ENCODE assay signal across 1 cellular context in genomic region chr5:11509793-11510192, GRCh38.
A peak's percentile ranks its signal among the peaks of the same experiment; 100 is the strongest.
TF ChIP-seq lines count a peak whose summit lies in the region.

No MANE protein-coding gene starts in this region.

TF ChIP-seq in HepG2, 621 proteins besides CTCF, POLR2A, EP300 and RAD21 (continued from another document):
- TF ChIP-seq HNF1A (IDR thresholded peaks at IDR 0.05; ENCODE audit: low read depth): 0 out of 2 replicates have a peak, but pooled peaks have one; percentile 21
- TF ChIP-seq HNF1A (CRISPR knock-in tag; IDR thresholded peaks at IDR 0.05; ENCODE audit: borderline replicate concordance): no peak
- TF ChIP-seq ZNF121 (CRISPR knock-in tag; IDR thresholded peaks at IDR 0.05): peak; percentile 49; the same call in 1 of the 2 replicates
